15 cellular contexts compared by ENCODE assay signal in the genomic region with DNA sequence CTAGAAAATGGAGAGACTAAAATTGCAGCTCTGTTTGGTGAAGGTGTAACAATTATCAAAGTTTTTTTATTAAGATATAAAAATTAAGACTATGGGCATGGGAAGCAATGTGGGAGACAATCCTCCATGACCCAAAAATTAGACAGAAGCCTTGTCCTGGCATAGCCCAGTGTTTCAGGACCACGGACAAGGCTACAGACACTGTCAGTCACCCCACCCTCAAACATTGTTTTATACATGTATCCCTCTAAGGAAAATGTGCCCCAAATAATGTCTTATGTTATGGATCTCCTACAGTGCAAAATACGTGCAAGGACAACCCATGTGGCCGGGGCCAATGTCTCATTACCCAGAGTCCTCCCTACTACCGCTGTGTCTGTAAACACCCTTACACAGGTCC. TPM values are rescaled to one million over a fixed set of nuclear protein-coding genes. Genes with fewer than 3 reads are reported as not detected.
DNase-seq lines count a peak whose midpoint lies in the region; TF ChIP-seq lines count a peak whose summit lies in the region.
"Had no signal": no experiment of that assay in that cellular context is flagged by ENCODE, and none has a peak within 500 bp of the region (broad histone marks: within the 10 kb centered on the region; RNA-seq: fewer than 3 reads in every experiment).

No MANE protein-coding gene starts in this region.

- H3K36me3 ChIP-seq in esophagus muscularis mucosa = no peaks in the 10 kb centered on the region
- H3K36me3 ChIP-seq: thoracic aorta had no signal

- intact Hi-C loops in esophagus muscularis mucosa (cut with DNase I) = no loop called here

- H3K4me1 ChIP-seq in esophagus muscularis mucosa = no peaks in the 10 kb centered on the region

- TF ChIP-seq EP300 in esophagus muscularis mucosa (IDR thresholded peaks at IDR 0.05) = no peak

- no peak for TF ChIP-seq POLR2A in NB4 (IDR thresholded peaks at IDR 0.05; ENCODE audit: extremely low read depth, insufficient read length)
- no peak for TF ChIP-seq POLR2A in esophagus muscularis mucosa (IDR thresholded peaks at IDR 0.05; ENCODE audit: low read depth)

- CTCF ChIA-PET in activated naive CD4-positive, alpha-beta T cell treated with anti-CD3 and anti-CD28 coated beads, Interleukin-2, amount 10 ng/mL, durations not matched to agents 7 days and 5 days (lab: Charles Lee) = interaction anchor here (1.6 kb wide), 1 partner anchor 13 kb away, joined by 5 read pairs; no protein-coding TSS in a partner anchor

- peak; percentile 48 for DNase-seq in activated naive CD4-positive, alpha-beta T cell treated with anti-CD3 and anti-CD28 coated beads, Interleukin-2, amount 10 ng/mL, durations not matched to agents 7 days and 5 days
- no peak for DNase-seq in activated naive CD4-positive, alpha-beta T cell treated with Interleukin-2 at 50 U/mL for 16 hours
- DNase-seq in NB4 (ENCODE audit: low read depth) (peak; percentile 39), dermis blood vessel endothelial cell (peak; percentile 56), neural crest cell (ENCODE audit: low read depth, low spot score) (peak; percentile 26), COLO668 (lab: John Stamatoyannopoulos, UW; ENCODE audit: unreplicated experiment) (no peak), SIG-M5 (lab: John Stamatoyannopoulos, UW) (no peak), esophagus muscularis mucosa (ENCODE audit: extremely low spot score) (no peak)
- DNase-seq: activated naive CD8-positive, alpha-beta T cell treated with anti-CD3 and anti-CD28 coated beads, Interleukin-2, amount 10 ng/mL, durations not matched to agents 7 days and 5 days; NCI-H1930 had no signal

- no peak overlapping the region for H3K4me3 Mint-ChIP-seq in activated naive CD4-positive, alpha-beta T cell treated with anti-CD3 and anti-CD28 coated beads, Interleukin-2, amount 10 ng/mL, durations not matched to agents 7 days and 5 days
- H3K4me3 Mint-ChIP-seq in neural crest cell = no peak overlapping the region
- H3K4me3 Mint-ChIP-seq: activated naive CD8-positive, alpha-beta T cell treated with anti-CD3 and anti-CD28 coated beads, Interleukin-2, amount 10 ng/mL, durations not matched to agents 7 days and 5 days; B cell had no signal

- H3K27me3 Mint-ChIP-seq in activated naive CD4-positive, alpha-beta T cell treated with anti-CD3 and anti-CD28 coated beads, Interleukin-2, amount 10 ng/mL, durations not matched to agents 7 days and 5 days = peaks cover 4% of the 10 kb centered on the region
- H3K27me3 Mint-ChIP-seq in neural crest cell (ENCODE audit: low read depth) = peaks cover 10% of the 10 kb centered on the region

- TF ChIP-seq CTCF in NB4 (IDR thresholded peaks at IDR 0.05; ENCODE audit: low read depth, low read length) = no peak
- TF ChIP-seq CTCF in neural crest cell (conservative IDR thresholded peaks at IDR 0.05) = no peak
- no peak for TF ChIP-seq CTCF in esophagus muscularis mucosa (IDR thresholded peaks at IDR 0.05)

- 61% methylated on average over 4 of the region's 4 CpGs for WGBS in esophagus muscularis mucosa

- no peak overlapping the region for H3K27ac ChIP-seq in esophagus muscularis mucosa (replicated peaks in 1 of 4)
- H3K27ac ChIP-seq: HL-60, thoracic aorta, VCaP had no signal

- no peaks in the 10 kb centered on the region for H3K9me3 Mint-ChIP-seq in activated naive CD4-positive, alpha-beta T cell treated with anti-CD3 and anti-CD28 coated beads, Interleukin-2, amount 10 ng/mL, durations not matched to agents 7 days and 5 days
- H3K9me3 Mint-ChIP-seq in neural crest cell = no peaks in the 10 kb centered on the region
- H3K9me3 Mint-ChIP-seq: activated naive CD8-positive, alpha-beta T cell treated with anti-CD3 and anti-CD28 coated beads, Interleukin-2, amount 10 ng/mL, durations not matched to agents 7 days and 5 days had no signal

- H3K4me3 ChIP-seq in NB4 (ENCODE audit: low read depth, low read length) (no peak overlapping the region), esophagus muscularis mucosa (no peak overlapping the region)
- H3K4me3 ChIP-seq: thoracic aorta had no signal

- no peaks in the 10 kb centered on the region for H3K4me1 Mint-ChIP-seq in activated naive CD4-positive, alpha-beta T cell treated with anti-CD3 and anti-CD28 coated beads, Interleukin-2, amount 10 ng/mL, durations not matched to agents 7 days and 5 days
- H3K4me1 Mint-ChIP-seq in neural crest cell = no peaks in the 10 kb centered on the region
- H3K4me1 Mint-ChIP-seq: activated naive CD8-positive, alpha-beta T cell treated with anti-CD3 and anti-CD28 coated beads, Interleukin-2, amount 10 ng/mL, durations not matched to agents 7 days and 5 days; B cell had no signal

- H3K9me3 ChIP-seq in esophagus muscularis mucosa = no peaks in the 10 kb centered on the region
- H3K9me3 ChIP-seq: thoracic aorta had no signal

- no peaks in the 10 kb centered on the region for H3K27me3 ChIP-seq in esophagus muscularis mucosa

- H3K36me3 Mint-ChIP-seq in activated naive CD4-positive, alpha-beta T cell treated with anti-CD3 and anti-CD28 coated beads, Interleukin-2, amount 10 ng/mL, durations not matched to agents 7 days and 5 days = no peaks in the 10 kb centered on the region
- no peaks in the 10 kb centered on the region for H3K36me3 Mint-ChIP-seq in neural crest cell (ENCODE audit: low read depth)
- H3K36me3 Mint-ChIP-seq: activated naive CD8-positive, alpha-beta T cell treated with anti-CD3 and anti-CD28 coated beads, Interleukin-2, amount 10 ng/mL, durations not matched to agents 7 days and 5 days had no signal

- H3K27ac Mint-ChIP-seq in activated naive CD4-positive, alpha-beta T cell treated with anti-CD3 and anti-CD28 coated beads, Interleukin-2, amount 10 ng/mL, durations not matched to agents 7 days and 5 days = no peak overlapping the region
- H3K27ac Mint-ChIP-seq in neural crest cell (ENCODE audit: unreplicated experiment) = no peak overlapping the region
- H3K27ac Mint-ChIP-seq: activated naive CD8-positive, alpha-beta T cell treated with anti-CD3 and anti-CD28 coated beads, Interleukin-2, amount 10 ng/mL, durations not matched to agents 7 days and 5 days; B cell had no signal

RNA-seq across cellular contexts. Expression of a gene that starts 24.0 kb away (rescaled TPM):
- total RNA-seq in dermis blood vessel endothelial cell = under 0.01 and 0.19 TPM in 2 replicates
- not detected in 2 replicates for total RNA-seq in neural crest cell
- total RNA-seq in esophagus muscularis mucosa = not detected
- total RNA-seq: activated naive CD8-positive, alpha-beta T cell treated with anti-CD3 and anti-CD28 coated beads, Interleukin-2, amount 10 ng/mL, durations not matched to agents 7 days and 5 days; B cell; omental fat pad; thoracic aorta had no signal

Comparison
In these comparisons a context has a peak if more than half of its experiments do, and no peak if none do; other contexts are left out.
1. DNase-seq: peak in activated naive CD4-positive, alpha-beta T cell treated with anti-CD3 and anti-CD28 coated beads, Interleukin-2, amount 10 ng/mL, durations not matched to agents 7 days and 5 days (single experiment), NB4 (single experiment), dermis blood vessel endothelial cell (single experiment) and neural crest cell (single experiment); none in activated naive CD4-positive, alpha-beta T cell treated with Interleukin-2 at 50 U/mL for 16 hours (single experiment), COLO668 (single experiment), SIG-M5 (single experiment) and esophagus muscularis mucosa (single experiment).